ENCODE assay signal across 11 cellular contexts in the genomic region with DNA sequence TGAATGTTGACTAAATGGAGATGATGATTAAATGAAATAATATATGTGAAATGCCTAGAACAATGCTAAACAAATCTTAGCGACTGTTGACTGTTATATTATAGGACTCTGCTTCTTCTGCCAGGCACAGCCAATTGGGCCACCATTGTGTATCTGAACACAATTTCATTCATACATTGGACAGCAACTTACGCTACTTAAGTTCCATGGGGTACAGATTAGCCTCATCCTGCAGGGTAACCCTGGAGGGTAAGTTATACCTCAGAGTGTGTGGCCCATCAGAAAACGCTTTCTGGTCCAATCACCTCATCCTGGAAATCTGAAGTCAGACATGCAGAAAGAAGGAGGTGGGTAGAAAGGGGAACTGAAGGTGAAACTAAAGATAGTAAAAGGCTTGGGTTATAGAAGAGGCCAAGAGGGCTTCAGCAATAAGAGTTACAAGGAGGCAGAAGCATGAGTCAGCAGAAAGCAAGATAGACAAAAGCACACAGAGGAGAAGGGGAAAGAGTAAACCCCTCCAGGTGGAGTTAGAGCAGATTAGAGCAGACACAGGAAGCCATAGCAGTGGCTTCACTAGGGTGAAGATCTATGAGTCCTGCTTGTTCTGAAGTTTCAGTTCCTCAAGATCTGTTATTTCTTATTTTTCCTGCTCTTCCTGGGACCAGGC.
DNase-seq lines count a peak whose midpoint lies in the region; ATAC-seq, FAIRE-seq and TF ChIP-seq lines count a peak whose summit lies in the region.
"Had no signal": no experiment of that assay in that cellular context is flagged by ENCODE, and none has a peak within 500 bp of the region (broad histone marks: within the 10 kb centered on the region; RNA-seq: fewer than 3 reads in every experiment).

No MANE protein-coding gene starts in this region.

- H2BK12ac ChIP-seq in H9 (ENCODE audit: insufficient read length, low read depth, low read length): no peak overlapping the region

- H2AK5ac ChIP-seq in H9 (ENCODE audit: insufficient read length, low read length): no peak overlapping the region

- H3K27ac Mint-ChIP-seq in H9: no peak overlapping the region

- H3K4me1 ChIP-seq in BLaER1: peaks cover 13% of the 10 kb centered on the region
- H3K4me1 ChIP-seq in Peyer's patch: peaks cover 0 to 4% (median 0%) of the 10 kb centered on the region in 4 donors
- H3K4me1 ChIP-seq in H9 (ENCODE audit: insufficient read depth, low read length): peaks cover 5% of the 10 kb centered on the region

- TF ChIP-seq POLR2A in Peyer's patch (IDR thresholded peaks at IDR 0.05): no peak

- H3K9me3 ChIP-seq in BLaER1: no peaks in the 10 kb centered on the region
- no peaks in the 10 kb centered on the region for H3K9me3 ChIP-seq in Peyer's patch
- H3K9me3 ChIP-seq in H9 (ENCODE audit: control insufficient read depth, low read depth, low read length): no peaks in the 10 kb centered on the region

- no peak overlapping the region for H3K4ac ChIP-seq in H9 (ENCODE audit: low read depth, low read length)

- no peaks in the 10 kb centered on the region for H3K36me3 ChIP-seq in BLaER1
- no peaks in the 10 kb centered on the region for H3K36me3 ChIP-seq in Peyer's patch

- H4K8ac ChIP-seq in H9 (replicated peaks; ENCODE audit: insufficient read length, low read depth, low read length): no peak overlapping the region

- no peak overlapping the region for H2BK120ac ChIP-seq in H9 (ENCODE audit: low read depth, low read length, poor library complexity, severe bottlenecking)

- H3K4me3 ChIP-seq in BLaER1 (no peak overlapping the region), Peyer's patch (no peak overlapping the region)

- H3K14ac ChIP-seq in H9 (ENCODE audit: insufficient read depth, low read length): no peak overlapping the region

- no peak overlapping the region for H4K5ac ChIP-seq in H9 (ENCODE audit: insufficient read length, low read depth, low read length)

- H2BK5ac ChIP-seq in H9 (ENCODE audit: insufficient read length, low read length): no peak overlapping the region

- FAIRE-seq in GM19239 (lab: Jason Lieb, UNC): peak; percentile 97

- H3K27me3 ChIP-seq in BLaER1 (no peaks in the 10 kb centered on the region), Peyer's patch (no peaks in the 10 kb centered on the region), H9 (ENCODE audit: insufficient read depth, low read length) (no peaks in the 10 kb centered on the region)

- peak; percentile 28 for DNase-seq in GM19239 (ENCODE audit: insufficient read length, low spot score)
- DNase-seq in KBM-7: peak; percentile 18
- DNase-seq in Peyer's patch: no peak
- DNase-seq in GDM1 (lab: John Stamatoyannopoulos, UW): no peak
- DNase-seq in NCI-H2227 (lab: John Stamatoyannopoulos, UW; ENCODE audit: unreplicated experiment): no peak
- no peak for DNase-seq in H9
- DNase-seq: activated CD4-positive, CD25-positive, alpha-beta regulatory T cell treated with anti-CD3 and anti-CD28 coated beads, Interleukin-2, amount 50 U/mL, for 72 hours; mammary epithelial cell had no signal

- peaks cover 16 to 18% of the 10 kb centered on the region in 2 experiments for H3K4me1 Mint-ChIP-seq in H9

- H3K27me3 Mint-ChIP-seq in H9 (ENCODE audit: low read depth): no peaks in the 10 kb centered on the region

- H3K56ac ChIP-seq in H9 (ENCODE audit: insufficient read length, low read depth, low read length): no peak overlapping the region

- H3K4me2 ChIP-seq in BLaER1: peak overlapping the region; percentile 44
- H3K4me2 ChIP-seq in H9 (ENCODE audit: insufficient read depth, insufficient read length, low read length): no peak overlapping the region

- H4K91ac ChIP-seq in H9 (ENCODE audit: insufficient read length, low read depth, low read length): no peak overlapping the region

- no peaks in the 10 kb centered on the region for H4K20me1 ChIP-seq in BLaER1
- H4K20me1 ChIP-seq in H9 (ENCODE audit: control insufficient read depth, insufficient read depth, insufficient read length): no peaks in the 10 kb centered on the region

- H3K27ac ChIP-seq in BLaER1 (no peak overlapping the region), Peyer's patch (no peak overlapping the region), H9 (ENCODE audit: insufficient read length, low read depth, low read length) (no peak overlapping the region)

- peak; percentile 88 for ATAC-seq in HG02852 (IDR thresholded peaks at IDR 0.05; ENCODE audit: unreplicated experiment)
- ATAC-seq: HCT116 had no signal

- H3K36me3 Mint-ChIP-seq in H9 (ENCODE audit: insufficient read depth in 1 of 3, low read depth in 3 of 3): no peaks in the 10 kb centered on the region; a peak in 1 of 7 replicates

- H3K18ac ChIP-seq in H9 (ENCODE audit: insufficient read length, low read depth, low read length): no peak overlapping the region

- peaks cover 0 to 2% of the 10 kb centered on the region in 2 experiments; a peak in 3 of 5 replicates for H3K9me3 Mint-ChIP-seq in H9

- TF ChIP-seq CTCF in Peyer's patch (IDR thresholded peaks at IDR 0.05): no peak
- TF ChIP-seq CTCF in H9 (conservative IDR thresholded peaks at IDR 0.05): no peak

- H3K4me3 Mint-ChIP-seq in H9: no peak overlapping the region

- H3K79me2 ChIP-seq in H9 (ENCODE audit: insufficient read depth, low read length): no peaks in the 10 kb centered on the region

- no peak overlapping the region for H2AFZ ChIP-seq in H9 (ENCODE audit: low read length)

- WGBS in H9 (ENCODE audit: extremely low coverage, insufficient read length, low lambda C conversion rate): no CpG with 5 or more reads among the region's 3 CpGs

- H2BK20ac ChIP-seq in H9 (ENCODE audit: low read depth, low read length, poor library complexity, severe bottlenecking): no peak overlapping the region

- H3K23me2 ChIP-seq in H9 (ENCODE audit: insufficient read length, low read depth, low read length, poor library complexity, severe bottlenecking): no peaks in the 10 kb centered on the region

- no peak overlapping the region for H3K9ac ChIP-seq in BLaER1
- H3K9ac ChIP-seq in H9 (ENCODE audit: extremely low read depth, insufficient read length, low read length): no peak overlapping the region

- no peaks in the 10 kb centered on the region for H3K79me1 ChIP-seq in H9 (ENCODE audit: insufficient read depth, low read depth, low read length, poor library complexity, severe bottlenecking)

- H2BK15ac ChIP-seq in H9 (ENCODE audit: low read depth, low read length): no peak overlapping the region

- H3K23ac ChIP-seq in H9 (ENCODE audit: insufficient read length, low read depth, low read length): no peak overlapping the region

- in situ Hi-C loops in KBM-7 (cut with MboI; ENCODE audit: low pct_unique_long_range_greater_than_20kb, low sequenced_read_pairs): no loop called here

- no peak overlapping the region for H3T11ph ChIP-seq in H9 (ENCODE audit: low read length)

Comparison
In these comparisons a context has a peak if more than half of its experiments do, and no peak if none do; other contexts are left out.
1. DNase-seq: peak in GM19239 (single experiment) and KBM-7 (single experiment); none in Peyer's patch (0 of 3), GDM1 (single experiment), NCI-H2227 (single experiment) and H9 (single experiment).